In genomic region chr12:716506-716905, GRCh38 we compare ENCODE assay signal across 14 cellular contexts. TPM values are rescaled to one million over a fixed set of nuclear protein-coding genes. Genes with fewer than 3 reads are reported as not detected.
DNase-seq lines count a peak whose midpoint lies in the region; ATAC-seq, FAIRE-seq and TF ChIP-seq lines count a peak whose summit lies in the region.
"Had no signal": no experiment of that assay in that cellular context is flagged by ENCODE, and none has a peak within 500 bp of the region (broad histone marks: within the 10 kb centered on the region; RNA-seq: fewer than 3 reads in every experiment).

No MANE protein-coding gene starts in this region.

- peaks cover 21% of the 10 kb centered on the region for H3K4me1 ChIP-seq in psoas muscle

- H3K4me3 ChIP-seq in psoas muscle: no peak overlapping the region
- H3K4me3 ChIP-seq: adrenal gland had no signal

- H3K27me3 ChIP-seq in psoas muscle (ENCODE audit: insufficient read depth in 3 of 3, low read length in 2 of 3): no peaks in the 10 kb centered on the region
- H3K27me3 ChIP-seq: adrenal gland had no signal

- H3K36me3 ChIP-seq in psoas muscle (ENCODE audit: insufficient read depth in 1 of 2, low read depth in 1 of 2): no peaks in the 10 kb centered on the region
- H3K36me3 ChIP-seq: adrenal gland had no signal

- no peaks in the 10 kb centered on the region for H3K9me3 ChIP-seq in psoas muscle
- H3K9me3 ChIP-seq: adrenal gland had no signal

- H3K27ac ChIP-seq in psoas muscle: peak overlapping the region; percentile 92
- H3K27ac ChIP-seq: adrenal gland, epithelial cell of prostate had no signal

- ATAC-seq in psoas muscle (peak; percentile 51 to 74 (median 68)), HG02970 (IDR thresholded peaks at IDR 0.05; ENCODE audit: low FRiP score, unreplicated experiment) (no peak)

- peak; percentile 66 for DNase-seq in activated effector memory CD4-positive, alpha-beta T cell treated with anti-CD3 and anti-CD28 coated beads, Interleukin-2, amount 50 U/mL, for 16 hours
- DNase-seq in activated effector memory CD4-positive, alpha-beta T cell treated with Interleukin-2 at 50 U/mL for 16 hours: no peak
- DNase-seq in astrocyte of the hippocampus (ENCODE audit: low read depth, low spot score) (peak; percentile 28), psoas muscle (no peak), ureter (ENCODE audit: low spot score) (peak; percentile 30), urothelium cell line (ENCODE audit: low spot score) (no peak), NCI-H82 treated with DMSO at 0.1 percent for 48 hours (lab: John Stamatoyannopoulos, UW; ENCODE audit: unreplicated experiment) (no peak)
- DNase-seq: islet precursor cell, NCI-H510A treated with DMSO at 0.1 percent for 48 hours, occipital lobe had no signal

- intact Hi-C loops in psoas muscle (cut with DNase I): loop anchor here in 1 of 2 donors (5.0 kb wide), 2 partner anchors 36 to 74 kb away; partner anchors contain the start of gene WNK1

- no peak for FAIRE-seq in urothelium cell line (lab: Jason Lieb, UNC)

- TF ChIP-seq CTCF in psoas muscle (IDR thresholded peaks at IDR 0.05): no peak

- 15 to 19% (median 19%) methylated on average over 4 of the region's 4 CpGs for WGBS in psoas muscle, 3 donors

RNA-seq across cellular contexts. Expression of gene WNK1, which starts 35.9 kb away (rescaled TPM):
- total RNA-seq in psoas muscle: 100 to 1,000 TPM; 230 to 272 (median 245) TPM
- polyA plus RNA-seq in psoas muscle: 100 to 1,000 TPM in 1 of 3 donors, 10 to 100 TPM in 2; 40.7 to 142 (median 51.5) TPM
- 203 TPM for total RNA-seq in ureter

RNA-seq across cellular contexts. Expression of gene NINJ2, which starts 53.3 kb away (rescaled TPM):
- total RNA-seq in psoas muscle: 10 to 100 TPM; 32.6 to 37.3 (median 33.0) TPM
- 10 to 100 TPM; 11.8 to 66.6 (median 49.1) TPM for polyA plus RNA-seq in psoas muscle
- 4.9 TPM for total RNA-seq in ureter
- total RNA-seq: Daoy had no signal

Comparison
In these comparisons a context has a peak if more than half of its experiments do, and no peak if none do; other contexts are left out.
1. DNase-seq: peak in activated effector memory CD4-positive, alpha-beta T cell treated with anti-CD3 and anti-CD28 coated beads, Interleukin-2, amount 50 U/mL, for 16 hours (single experiment), astrocyte of the hippocampus (single experiment) and ureter (single experiment); none in activated effector memory CD4-positive, alpha-beta T cell treated with Interleukin-2 at 50 U/mL for 16 hours (single experiment), psoas muscle (0 of 2), urothelium cell line (single experiment) and NCI-H82 treated with DMSO at 0.1 percent for 48 hours (single experiment).